ENCODE assay signal across 8 cellular contexts in genomic region chr12:98504368-98504617, GRCh38. TPM values are rescaled to one million over a fixed set of nuclear protein-coding genes. Genes with fewer than 3 reads are reported as not detected.
DNase-seq lines count a peak whose midpoint lies in the region; ATAC-seq and TF ChIP-seq lines count a peak whose summit lies in the region.

No MANE protein-coding gene starts in this region.

- ATAC-seq in GM19455 (IDR thresholded peaks at IDR 0.05; ENCODE audit: unreplicated experiment): peak; percentile 10
- ATAC-seq in effector memory CD8-positive, alpha-beta T cell (replicated peaks): no peak

- peaks cover 48% of the 10 kb centered on the region for H3K36me3 Mint-ChIP-seq in effector memory CD8-positive, alpha-beta T cell (ENCODE audit: insufficient read depth)

- POLR2A ChIA-PET in A673 (lab: Charles Lee; ENCODE audit: low non-redundant PET): no interaction called here

- 30% methylated on average over 3 of the region's 3 CpGs for WGBS in prostate gland

- H3K9me3 Mint-ChIP-seq in effector memory CD8-positive, alpha-beta T cell: no peaks in the 10 kb centered on the region

- TF ChIP-seq POLR2A in prostate gland (IDR thresholded peaks at IDR 0.05): no peak

- peaks cover 5 to 16% of the 10 kb centered on the region in 2 donors for H3K27me3 Mint-ChIP-seq in effector memory CD8-positive, alpha-beta T cell

- H3K4me3 Mint-ChIP-seq in effector memory CD8-positive, alpha-beta T cell: peak overlapping the region; percentile 90 to 96

- H3K4me1 Mint-ChIP-seq in effector memory CD8-positive, alpha-beta T cell (ENCODE audit: low read depth in 2 of 2): peaks cover 15 to 25% of the 10 kb centered on the region in 2 donors

- H3K9me3 ChIP-seq in A673 (ENCODE audit: low read depth, low read length, poor library complexity, severe bottlenecking) (no peaks in the 10 kb centered on the region), MG63 (no peaks in the 10 kb centered on the region; the same call in 1 of the 2 replicates), prostate gland (no peaks in the 10 kb centered on the region)

- peak overlapping the region; percentile 95 for H3K27ac ChIP-seq in A673 (ENCODE audit: low read depth, low read length, poor library complexity, severe bottlenecking)
- H3K27ac ChIP-seq in prostate gland: peak overlapping the region; percentile 94 to 96

- no peaks in the 10 kb centered on the region for H3K4me1 ChIP-seq in A673 (ENCODE audit: insufficient read depth, low read length, poor library complexity, severe bottlenecking)
- no peaks in the 10 kb centered on the region for H3K4me1 ChIP-seq in prostate gland (replicated peaks)

- CTCF ChIA-PET in A673 (lab: Charles Lee): no interaction called here

- H3K4me3 ChIP-seq in A673 (ENCODE audit: low read depth, low read length, poor library complexity, severe bottlenecking) (peak overlapping the region; percentile 65), MG63 (peak overlapping the region; percentile 83), prostate gland (peak overlapping the region; percentile 52 to 59)

- no peak for TF ChIP-seq CTCF in A673 (conservative IDR thresholded peaks at IDR 0.05; ENCODE audit: low read depth, low read length)
- TF ChIP-seq CTCF in prostate gland (IDR thresholded peaks at IDR 0.05): no peak

- BruUV-seq in A673 (replicated peaks; lab: Mats Ljungman, UMichigan): no TSS peak

- peak overlapping the region; percentile 100 for H3K27ac Mint-ChIP-seq in effector memory CD8-positive, alpha-beta T cell

- H3K27me3 ChIP-seq in A673 (replicated peaks; ENCODE audit: insufficient read depth, low read depth, low read length, poor library complexity) (no peaks in the 10 kb centered on the region), MG63 (no peaks in the 10 kb centered on the region), prostate gland (replicated peaks; ENCODE audit: insufficient read depth) (no peaks in the 10 kb centered on the region)

- DNase-seq in A673 (ENCODE audit: low spot score) (no peak), MG63 (no peak), prostate gland (ENCODE audit: low spot score) (no peak), NCI-H1417 (lab: John Stamatoyannopoulos, UW) (no peak), NCI-H526 (lab: John Stamatoyannopoulos, UW) (no peak), NCI-H2196 (lab: John Stamatoyannopoulos, UW; ENCODE audit: unreplicated experiment) (no peak)
- DNase-seq in effector memory CD8-positive, alpha-beta T cell: no peak

- intact Hi-C loops in A673 (cut with micrococcal nuclease; ENCODE audit: unreplicated experiment) (loop anchor here (5.0 kb wide), 1 partner anchor 67 kb away; no protein-coding TSS in a partner anchor), prostate gland (cut with DNase I) (no loop called here)

- H3K36me3 ChIP-seq in A673 (ENCODE audit: insufficient read depth, low read length, poor library complexity, severe bottlenecking): no peaks in the 10 kb centered on the region
- no peaks in the 10 kb centered on the region for H3K36me3 ChIP-seq in MG63
- H3K36me3 ChIP-seq in prostate gland: no peaks in the 10 kb centered on the region

RNA-seq across cellular contexts. Expression of gene TMPO, which starts 11.1 kb away (rescaled TPM):
- total RNA-seq in A673 (2021) (296 and 311 TPM in 2 replicates), prostate gland (10 to 100 TPM; 47.7 to 79.6 TPM)
- total RNA-seq in MG63 (2014; rRNA removed; shearing (Covaris generic); ENCODE audit: low replicate concordance): 183 and 262 TPM in 2 replicates
